ENCODE assay signal across 14 cellular contexts in the genomic region with DNA sequence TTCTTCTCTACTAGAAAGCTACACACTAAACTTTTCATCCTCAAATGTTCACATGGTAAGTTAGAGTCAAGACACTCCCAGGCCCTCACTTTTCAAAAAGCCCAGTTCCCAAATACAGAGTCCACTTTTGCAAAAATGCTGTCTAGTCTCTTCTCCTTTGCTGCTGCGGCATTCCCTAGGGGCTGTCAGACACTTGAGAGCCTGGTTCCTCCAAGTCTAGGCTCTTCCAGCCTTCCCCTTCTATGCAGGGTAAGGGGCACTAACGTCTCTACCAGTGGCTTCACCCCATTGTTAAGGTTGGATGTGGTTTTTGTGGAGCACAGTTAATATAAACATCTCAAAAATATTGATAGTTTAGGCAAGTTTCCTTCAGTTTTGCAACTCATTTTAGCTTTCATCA.
"Had no signal": no experiment of that assay in that cellular context is flagged by ENCODE, and none has a peak within 500 bp of the region (broad histone marks: within the 10 kb centered on the region; RNA-seq: fewer than 3 reads in every experiment).

No MANE protein-coding gene starts in this region.

- H3K4me1 Mint-ChIP-seq: activated CD4-positive, alpha-beta memory T cell treated with anti-CD3 and anti-CD28 coated beads, Interleukin-2, amount 10 ng/mL, durations not matched to agents 7 days and 5 days; neural crest cell had no signal

- H3K27ac ChIP-seq: epithelial cell of prostate, ovary had no signal

- H3K27me3 ChIP-seq: ovary had no signal

- ATAC-seq: effector memory CD8-positive, alpha-beta T cell; stimulated activated naive CD8-positive, alpha-beta T cell treated with anti-CD3 and anti-CD28 coated beads, Interleukin-15, Interleukin-2, amounts not matched to agents 100 U/mL and 50 U/mL, for 24 hours had no signal

- H3K36me3 ChIP-seq: ovary had no signal

- H3K4me3 ChIP-seq: ovary had no signal

- DNase-seq: activated CD4-positive, alpha-beta memory T cell treated with anti-CD3 and anti-CD28 coated beads, Interleukin-2, amount 10 ng/mL, durations not matched to agents 7 days and 5 days; activated CD4-positive, alpha-beta T cell treated with anti-CD3 and anti-CD28 coated beads for 1 hour; activated T-cell treated with anti-CD3 and anti-CD28 coated beads, Interleukin-2, amount 50 U/mL, for 48 hours; caudate nucleus; effector memory CD8-positive, alpha-beta T cell; hippocampal formation; ovary; stimulated activated CD4-positive, alpha-beta T cell treated with anti-CD3 and anti-CD28 coated beads, Interleukin-4, amount 100 ng/mL, for 1 hour; stimulated activated CD8-positive, alpha-beta memory T cell treated with anti-CD3 and anti-CD28 coated beads, Interleukin-4, amount 100 ng/mL, for 48 hours; stimulated activated naive CD8-positive, alpha-beta T cell treated with anti-CD3 and anti-CD28 coated beads, Interleukin-15, Interleukin-2, amounts not matched to agents 100 U/mL and 50 U/mL, for 24 hours had no signal

- H3K27me3 Mint-ChIP-seq: activated CD4-positive, alpha-beta memory T cell treated with anti-CD3 and anti-CD28 coated beads, Interleukin-2, amount 10 ng/mL, durations not matched to agents 7 days and 5 days; dendritic cell treated with granulocyte-macrophage colony-stimulating factor and Interleukin-4, amounts not matched to agents 40 ng/mL and 50 ng/mL, for 4 days had no signal

- H3K9me3 ChIP-seq: ovary had no signal

- H3K9me3 Mint-ChIP-seq: dendritic cell treated with granulocyte-macrophage colony-stimulating factor and Interleukin-4, amounts not matched to agents 40 ng/mL and 50 ng/mL, for 4 days; neural crest cell; T-helper 2 cell treated with Interferon-gamma antibody and Interleukin-4, amounts not matched to agents 5 μg/mL and 100 μg/mL, for 36 hours had no signal

- H3K27ac Mint-ChIP-seq: activated CD4-positive, alpha-beta memory T cell treated with anti-CD3 and anti-CD28 coated beads, Interleukin-2, amount 10 ng/mL, durations not matched to agents 7 days and 5 days; dendritic cell treated with granulocyte-macrophage colony-stimulating factor and Interleukin-4, amounts not matched to agents 40 ng/mL and 50 ng/mL, for 4 days; effector memory CD8-positive, alpha-beta T cell; T-helper 2 cell treated with Interferon-gamma antibody and Interleukin-4, amounts not matched to agents 5 μg/mL and 100 μg/mL, for 36 hours had no signal

- H3K4me3 Mint-ChIP-seq: activated CD4-positive, alpha-beta memory T cell treated with anti-CD3 and anti-CD28 coated beads, Interleukin-2, amount 10 ng/mL, durations not matched to agents 7 days and 5 days; dendritic cell treated with granulocyte-macrophage colony-stimulating factor and Interleukin-4, amounts not matched to agents 40 ng/mL and 50 ng/mL, for 4 days; effector memory CD8-positive, alpha-beta T cell; neural crest cell; T-helper 2 cell treated with Interferon-gamma antibody and Interleukin-4, amounts not matched to agents 5 μg/mL and 100 μg/mL, for 36 hours had no signal
